In the genomic region with DNA sequence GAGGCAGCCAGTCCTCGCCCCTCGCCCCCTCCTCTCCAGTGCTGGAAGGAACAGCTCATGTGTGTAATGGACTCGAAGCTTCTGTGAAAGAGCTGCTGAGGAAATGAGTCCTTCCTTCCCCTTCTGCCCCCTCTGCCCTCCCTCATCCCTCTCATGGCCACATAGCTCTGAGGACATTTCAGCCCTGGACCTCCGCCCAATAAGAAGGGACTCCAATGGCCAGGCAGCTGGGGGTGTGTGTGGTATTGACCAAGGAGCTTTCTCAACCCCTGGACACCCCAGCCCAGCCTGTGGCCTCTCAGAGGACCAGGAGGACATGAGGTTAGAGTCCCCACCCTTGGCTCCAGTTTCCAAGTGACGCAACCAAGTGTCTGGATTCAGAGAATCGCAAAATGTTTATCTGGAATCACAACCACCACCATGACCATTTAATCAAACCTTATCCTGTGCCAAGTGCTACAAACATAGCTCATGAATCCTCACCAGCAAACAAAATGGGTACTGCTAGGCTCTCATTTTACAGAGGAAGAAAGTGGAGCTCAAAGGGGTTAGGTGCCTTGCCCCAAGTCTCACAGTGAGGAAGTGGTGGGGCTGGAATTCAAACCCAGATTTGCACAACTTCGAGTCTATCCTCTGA, we compare ENCODE assay signal across 8 cellular contexts. TPM values are rescaled to one million over a fixed set of nuclear protein-coding genes. Genes with fewer than 3 reads are reported as not detected.
A peak's percentile ranks its signal among the peaks of the same experiment; 100 is the strongest.
DNase-seq lines count a peak whose midpoint lies in the region; ATAC-seq and TF ChIP-seq lines count a peak whose summit lies in the region.

No MANE protein-coding gene starts in this region.

- H3K4me3 ChIP-seq in BJ (ENCODE audit: low read depth, low read length): no peak overlapping the region
- H3K4me3 ChIP-seq in colonic mucosa: no peak overlapping the region
- no peak overlapping the region for H3K4me3 ChIP-seq in naive thymus-derived CD4-positive, alpha-beta T cell (ENCODE audit: low read length)

- H3K27ac ChIP-seq in colonic mucosa: peak overlapping the region; percentile 81
- no peak overlapping the region for H3K27ac ChIP-seq in naive thymus-derived CD4-positive, alpha-beta T cell (ENCODE audit: low read depth, low read length)

- H3K36me3 Mint-ChIP-seq in naive thymus-derived CD4-positive, alpha-beta T cell: peaks cover 0 to 7% (median 0%) of the 10 kb centered on the region in 5 donors

- H3K27me3 ChIP-seq in BJ (ENCODE audit: control insufficient read depth, insufficient read depth, low read length) (no peaks in the 10 kb centered on the region), colonic mucosa (no peaks in the 10 kb centered on the region)
- H3K27me3 ChIP-seq in naive thymus-derived CD4-positive, alpha-beta T cell (ENCODE audit: control insufficient read depth in 2 of 2, insufficient read depth in 2 of 2, low read length in 2 of 2): no peaks in the 10 kb centered on the region

- intact Hi-C loops in colonic mucosa (cut with DNase I): loop anchor here (5.0 kb wide), 1 partner anchor 46 kb away; a partner anchor contains a TSS
- intact Hi-C loops in naive thymus-derived CD4-positive, alpha-beta T cell (cut with micrococcal nuclease): no loop called here

- TF ChIP-seq CTCF in BJ (IDR thresholded peaks at IDR 0.05; ENCODE audit: insufficient read depth, low read depth, low read length) (no peak), colonic mucosa (IDR thresholded peaks at IDR 0.05) (no peak)

- POLR2A ChIA-PET in BJ (lab: Charles Lee): interaction anchor here (0.8 kb wide), 1 partner anchor 15 kb away, joined by 3 read pairs; no protein-coding TSS in a partner anchor
- POLR2A ChIA-PET in naive thymus-derived CD4-positive, alpha-beta T cell (lab: Charles Lee): interaction anchor here (0.7 to 11.2 kb wide), 6 partner anchors 6 to 57 kb away, joined by 3 to 148 read pairs (median 28); a partner anchor contains a TSS

- peaks cover 57% of the 10 kb centered on the region for H3K4me1 ChIP-seq in colonic mucosa
- peaks cover 42 to 86% of the 10 kb centered on the region in 2 donors for H3K4me1 ChIP-seq in naive thymus-derived CD4-positive, alpha-beta T cell (ENCODE audit: control insufficient read depth in 2 of 2, insufficient read depth in 2 of 2, low read length in 2 of 2)

- DNase-seq in BJ (ENCODE audit: low read depth) (peak; percentile 78), NCI-H1092 (lab: John Stamatoyannopoulos, UW) (peak; percentile 59), colonic mucosa (peak; percentile 77), SW 1271 (lab: John Stamatoyannopoulos, UW) (no peak)
- DNase-seq in naive thymus-derived CD4-positive, alpha-beta T cell: no peak
- no peak for DNase-seq in stimulated activated naive CD8-positive, alpha-beta T cell treated with anti-CD3 and anti-CD28 coated beads, Interleukin-15, amount 100 ng/mL, for 72 hours

- ATAC-seq in naive thymus-derived CD4-positive, alpha-beta T cell: peak; percentile 41
- ATAC-seq in GM18498 (IDR thresholded peaks at IDR 0.05; ENCODE audit: unreplicated experiment) (no peak), GM19467 (IDR thresholded peaks at IDR 0.05; ENCODE audit: unreplicated experiment) (no peak)
- no peak for ATAC-seq in stimulated activated naive CD8-positive, alpha-beta T cell treated with anti-CD3 and anti-CD28 coated beads, Interleukin-15, amount 100 ng/mL, for 72 hours

- no peaks in the 10 kb centered on the region for H3K9me3 Mint-ChIP-seq in naive thymus-derived CD4-positive, alpha-beta T cell
- H3K9me3 Mint-ChIP-seq in stimulated activated naive CD8-positive, alpha-beta T cell treated with anti-CD3 and anti-CD28 coated beads, Interleukin-15, amount 100 ng/mL, for 72 hours: no peaks in the 10 kb centered on the region

- H3K36me3 ChIP-seq in BJ (ENCODE audit: control insufficient read depth, insufficient read depth, low read length) (peaks cover 5% of the 10 kb centered on the region; the same call in 1 of the 2 replicates), colonic mucosa (no peaks in the 10 kb centered on the region)
- peaks cover 0 to 6% (median 0%) of the 10 kb centered on the region in 3 experiments for H3K36me3 ChIP-seq in naive thymus-derived CD4-positive, alpha-beta T cell (ENCODE audit: control insufficient read depth in 2 of 3, insufficient read depth in 3 of 3, low read length in 3 of 3)

- CTCF ChIA-PET in BJ (lab: Yijun Ruan, JAX): interaction anchor here (0.6 to 5.0 kb wide), 16 partner anchors 10 to 124 kb away, joined by 3 to 47 read pairs (median 4); no protein-coding TSS in a partner anchor
- CTCF ChIA-PET in naive thymus-derived CD4-positive, alpha-beta T cell (lab: Charles Lee): interaction anchor here (0.6 to 8.1 kb wide), 12 partner anchors 7 to 146 kb away, joined by 3 to 58 read pairs (median 4); no protein-coding TSS in a partner anchor

- peaks cover 64 to 96% (median 91%) of the 10 kb centered on the region in 7 donors for H3K4me1 Mint-ChIP-seq in naive thymus-derived CD4-positive, alpha-beta T cell
- peaks cover 99% of the 10 kb centered on the region for H3K4me1 Mint-ChIP-seq in stimulated activated naive CD8-positive, alpha-beta T cell treated with anti-CD3 and anti-CD28 coated beads, Interleukin-15, amount 100 ng/mL, for 72 hours

- H3K9me3 ChIP-seq in colonic mucosa: no peaks in the 10 kb centered on the region
- H3K9me3 ChIP-seq in naive thymus-derived CD4-positive, alpha-beta T cell (ENCODE audit: control insufficient read depth in 2 of 3, low read length in 3 of 3): no peaks in the 10 kb centered on the region

- no peaks in the 10 kb centered on the region for H3K27me3 Mint-ChIP-seq in naive thymus-derived CD4-positive, alpha-beta T cell
- H3K27me3 Mint-ChIP-seq in stimulated activated naive CD8-positive, alpha-beta T cell treated with anti-CD3 and anti-CD28 coated beads, Interleukin-15, amount 100 ng/mL, for 72 hours: no peaks in the 10 kb centered on the region

- peak overlapping the region in 8 of 10 donors; percentile 12 to 69 (median 45) for H3K4me3 Mint-ChIP-seq in naive thymus-derived CD4-positive, alpha-beta T cell
- H3K4me3 Mint-ChIP-seq in stimulated activated naive CD8-positive, alpha-beta T cell treated with anti-CD3 and anti-CD28 coated beads, Interleukin-15, amount 100 ng/mL, for 72 hours: peak overlapping the region in 1 of 2 donors; percentile 33

- H3K27ac Mint-ChIP-seq in naive thymus-derived CD4-positive, alpha-beta T cell: peak overlapping the region; percentile 23 to 94 (median 72)
- peak overlapping the region in 1 of 2 donors; percentile 59 for H3K27ac Mint-ChIP-seq in stimulated activated naive CD8-positive, alpha-beta T cell treated with anti-CD3 and anti-CD28 coated beads, Interleukin-15, amount 100 ng/mL, for 72 hours

- H3K9ac ChIP-seq in colonic mucosa (ENCODE audit: low read depth in 2 of 2, low read length in 2 of 2): peak overlapping the region; percentile 45 to 62

RNA-seq across cellular contexts. Expression of a gene that starts 47.8 kb away (rescaled TPM):
- 70.7 and 150 TPM in 2 replicates for polyA plus RNA-seq in BJ (2011; rRNA removed)
- 47.0 and 47.5 TPM in 2 replicates for polyA minus RNA-seq in BJ (2011; rRNA and poly(A)+ RNA removed)
- 100 to 1,000 TPM in 1 of 2 donors, 10 to 100 TPM in 1; 99.0 to 149 TPM for total RNA-seq in colonic mucosa
- 10 to 100 TPM; 63.3 to 97.4 (median 72.2) TPM for total RNA-seq in naive thymus-derived CD4-positive, alpha-beta T cell
- polyA plus RNA-seq in naive thymus-derived CD4-positive, alpha-beta T cell: 10 to 100 TPM; 21.3 to 50.4 TPM

Comparison
In these comparisons a context has a peak if more than half of its experiments do, and no peak if none do; other contexts are left out.
1. DNase-seq: peak in BJ (single experiment), NCI-H1092 (single experiment) and colonic mucosa (single experiment); none in naive thymus-derived CD4-positive, alpha-beta T cell (0 of 9), stimulated activated naive CD8-positive, alpha-beta T cell treated with anti-CD3 and anti-CD28 coated beads, Interleukin-15, amount 100 ng/mL, for 72 hours (0 of 2) and SW 1271 (0 of 2).